Comparison of ENCODE assay signal across 17 cellular contexts in genomic region chr2:156473445-156473844, GRCh38. TPM values are rescaled to one million over a fixed set of nuclear protein-coding genes. Genes with fewer than 3 reads are reported as not detected.
DNase-seq lines count a peak whose midpoint lies in the region; ATAC-seq, FAIRE-seq and TF ChIP-seq lines count a peak whose summit lies in the region.
"Had no signal": no experiment of that assay in that cellular context is flagged by ENCODE, and none has a peak within 500 bp of the region (broad histone marks: within the 10 kb centered on the region; RNA-seq: fewer than 3 reads in every experiment).

No MANE protein-coding gene starts in this region.

- H4K91ac ChIP-seq in IMR-90 (ENCODE audit: insufficient read depth, low read depth, low read length) = no peak overlapping the region

- no peak overlapping the region for H3K4me3 ChIP-seq in IMR-90 (ENCODE audit: insufficient read depth, low read depth, low read length)
- no peak overlapping the region for H3K4me3 ChIP-seq in smooth muscle cell

- H3K27ac Mint-ChIP-seq in stimulated activated effector memory CD8-positive, alpha-beta T cell treated with anti-CD3 and anti-CD28 coated beads, Interleukin-12 subunit alpha, Interleukin-12 subunit beta, amount 100 ng/mL, for 72 hours = no peak overlapping the region

- H3F3A ChIP-seq in smooth muscle cell (ENCODE audit: low read depth) = no peaks in the 10 kb centered on the region

- H3K23ac ChIP-seq in IMR-90 (ENCODE audit: low read depth, low read length) = no peak overlapping the region

- no peaks in the 10 kb centered on the region; the same call in 1 of the 2 replicates for H3K36me3 ChIP-seq in IMR-90 (ENCODE audit: control insufficient read depth, insufficient read depth, low read length)
- H3K36me3 ChIP-seq in smooth muscle cell (ENCODE audit: low read depth) = no peaks in the 10 kb centered on the region

- no CpG with 5 or more reads among the region's 1 CpG for WGBS in IMR-90 (ENCODE audit: extremely low coverage in 2 of 2, insufficient read length in 1 of 2), 2 experiments
- WGBS in smooth muscle cell (ENCODE audit: low lambda C conversion rate) = 71% methylated on average over 1 of the region's 1 CpG

- H2AK5ac ChIP-seq in IMR-90 (ENCODE audit: low read depth, low read length) = no peak overlapping the region

- no peak overlapping the region for H3K56ac ChIP-seq in IMR-90 (ENCODE audit: extremely low read depth, insufficient read depth, low read length)

- H3K14ac ChIP-seq in IMR-90 (replicated peaks; ENCODE audit: low read depth, low read length) = peak overlapping the region; percentile 31; the same call in 1 of the 2 replicates

- H3K4me1 ChIP-seq in IMR-90 (ENCODE audit: control insufficient read depth, insufficient read depth, low read length) (peaks cover 2% of the 10 kb centered on the region; the same call in 1 of the 2 replicates), smooth muscle cell (ENCODE audit: low read depth) (peaks cover 8% of the 10 kb centered on the region)

- no peaks in the 10 kb centered on the region for H3K9me3 Mint-ChIP-seq in stimulated activated effector memory CD8-positive, alpha-beta T cell treated with anti-CD3 and anti-CD28 coated beads, Interleukin-12 subunit alpha, Interleukin-12 subunit beta, amount 100 ng/mL, for 72 hours

- H2BK5ac ChIP-seq in IMR-90 (ENCODE audit: low read depth, low read length, poor library complexity, severe bottlenecking) = no peak overlapping the region

- H3K4me3 Mint-ChIP-seq in stimulated activated effector memory CD8-positive, alpha-beta T cell treated with anti-CD3 and anti-CD28 coated beads, Interleukin-12 subunit alpha, Interleukin-12 subunit beta, amount 100 ng/mL, for 72 hours = no peak overlapping the region
- H3K4me3 Mint-ChIP-seq: CD4-positive, CD25-positive, alpha-beta regulatory T cell had no signal

- no peak overlapping the region for H4K8ac ChIP-seq in IMR-90 (ENCODE audit: low read depth in 2 of 2, low read length in 2 of 2)

- DNase-seq in GM19239 (ENCODE audit: insufficient read length, low spot score) (no peak), IMR-90 (no peak), erythroblast (lab: John Stamatoyannopoulos, UW) (peak; percentile 40 to 87), smooth muscle cell (lab: John Stamatoyannopoulos, UW; ENCODE audit: unreplicated experiment) (no peak)
- no peak for DNase-seq in stimulated activated effector memory CD8-positive, alpha-beta T cell treated with anti-CD3 and anti-CD28 coated beads, Interleukin-12 subunit alpha, Interleukin-12 subunit beta, amount 100 ng/mL, for 72 hours (ENCODE audit: low spot score in 2 of 2)
- DNase-seq: Caco-2, EL, H7, KBM-7, NCI-H1417 treated with DMSO at 0.1 percent for 48 hours, NCI-H1930, NCI-H774, PC-3 had no signal

- POLR2A ChIA-PET in IMR-90 (lab: Charles Lee; ENCODE audit: unreplicated experiment) = interaction anchor here (0.6 kb wide), 1 partner anchor 10 kb away, joined by 4 read pairs; no protein-coding TSS in a partner anchor

- dilution Hi-C loops in IMR-90 (cut with HindIII; ENCODE audit: low sequenced_read_pairs, unreplicated experiment) = no loop called here

- TF ChIP-seq CTCF in IMR-90 (conservative IDR thresholded peaks at IDR 0.05; ENCODE audit: low read depth, low read length) (no peak), smooth muscle cell (IDR thresholded peaks at IDR 0.05; ENCODE audit: borderline replicate concordance, insufficient read depth, poor library complexity, severe bottlenecking) (no peak)

- H2AFZ ChIP-seq in IMR-90 (replicated peaks; ENCODE audit: low read length, poor library complexity) (no peak overlapping the region), smooth muscle cell (ENCODE audit: low read depth) (no peak overlapping the region)

- H2BK15ac ChIP-seq in IMR-90 (ENCODE audit: low read depth, low read length) = no peak overlapping the region

- no peak overlapping the region for H4K5ac ChIP-seq in IMR-90 (ENCODE audit: low read depth, low read length)

- H3K9me3 ChIP-seq in IMR-90 (ENCODE audit: control insufficient read depth, insufficient read depth, low read length) (no peaks in the 10 kb centered on the region), smooth muscle cell (replicated peaks; ENCODE audit: low read depth) (no peaks in the 10 kb centered on the region)
- H3K9me3 ChIP-seq: Caco-2 had no signal

- BruUV-seq in IMR-90 (replicated peaks; lab: Mats Ljungman, UMichigan) = no TSS peak

- H3K4me2 ChIP-seq in IMR-90 (ENCODE audit: low read depth, low read length) = no peak overlapping the region
- H3K4me2 ChIP-seq in smooth muscle cell = no peak overlapping the region

- H3K79me1 ChIP-seq in IMR-90 (ENCODE audit: low read depth in 1 of 2, low read length in 2 of 2) = peaks cover 19 to 29% of the 10 kb centered on the region in 2 experiments; a peak in 3 of 4 replicates

- H2BK20ac ChIP-seq in IMR-90 (ENCODE audit: low read depth, low read length) = no peak overlapping the region

- ATAC-seq in IMR-90 (ENCODE audit: low read depth) (no peak), HG03196 (IDR thresholded peaks at IDR 0.05; ENCODE audit: unreplicated experiment) (no peak), HG02884 (IDR thresholded peaks at IDR 0.05; ENCODE audit: unreplicated experiment) (no peak)
- peak; percentile 76 for ATAC-seq in stimulated activated effector memory CD8-positive, alpha-beta T cell treated with anti-CD3 and anti-CD28 coated beads, Interleukin-12 subunit alpha, Interleukin-12 subunit beta, amount 100 ng/mL, for 72 hours
- ATAC-seq: PC-3 had no signal

- peak; percentile 37 for FAIRE-seq in GM19239 (lab: Jason Lieb, UNC)

- H4K20me1 ChIP-seq in IMR-90 (ENCODE audit: insufficient read depth, low read length) (no peaks in the 10 kb centered on the region), smooth muscle cell (ENCODE audit: low read depth) (no peaks in the 10 kb centered on the region)

- TF ChIP-seq RAD21 in IMR-90 (IDR thresholded peaks at IDR 0.05; ENCODE audit: low read length) = no peak

- TF ChIP-seq POLR2A in IMR-90 (IDR thresholded peaks at IDR 0.05; ENCODE audit: low read depth, low read length) (no peak), erythroblast (IDR thresholded peaks at IDR 0.05; ENCODE audit: low read length) (no peak)

- H3K9ac ChIP-seq in IMR-90 (ENCODE audit: low read depth, low read length) (no peak overlapping the region), smooth muscle cell (ENCODE audit: low read depth) (no peak overlapping the region)

- no peak overlapping the region for H2AK9ac ChIP-seq in IMR-90 (replicated peaks; ENCODE audit: low read depth, low read length, poor library complexity)

- H3K18ac ChIP-seq in IMR-90 (ENCODE audit: low read depth, low read length) = no peak overlapping the region

- peaks cover 18% of the 10 kb centered on the region for H3K79me2 ChIP-seq in smooth muscle cell (ENCODE audit: low read depth)

- intact Hi-C loops in IMR-90 (cut with micrococcal nuclease) = no loop called here

- H3K4ac ChIP-seq in IMR-90 (ENCODE audit: low read depth, low read length) = no peak overlapping the region

- in situ Hi-C loops in IMR-90 (cut with MboI; ENCODE audit: low sequenced_read_pairs) = no loop called here

- H3K4me1 Mint-ChIP-seq in stimulated activated effector memory CD8-positive, alpha-beta T cell treated with anti-CD3 and anti-CD28 coated beads, Interleukin-12 subunit alpha, Interleukin-12 subunit beta, amount 100 ng/mL, for 72 hours = peaks cover 58% of the 10 kb centered on the region

- peaks cover 9% of the 10 kb centered on the region for H3K36me3 Mint-ChIP-seq in stimulated activated effector memory CD8-positive, alpha-beta T cell treated with anti-CD3 and anti-CD28 coated beads, Interleukin-12 subunit alpha, Interleukin-12 subunit beta, amount 100 ng/mL, for 72 hours

- no peak overlapping the region for H3K27ac ChIP-seq in IMR-90 (ENCODE audit: insufficient read depth, low read length)
- no peak overlapping the region for H3K27ac ChIP-seq in smooth muscle cell (ENCODE audit: low read depth)
- H3K27ac ChIP-seq: RWPE1 had no signal

- no peak overlapping the region for H2BK120ac ChIP-seq in IMR-90 (ENCODE audit: low read depth, low read length)

- H3K27me3 ChIP-seq in IMR-90 (ENCODE audit: control insufficient read depth, insufficient read depth, low read length) (no peaks in the 10 kb centered on the region), smooth muscle cell (ENCODE audit: low read depth) (no peaks in the 10 kb centered on the region)

- H3K9me1 ChIP-seq in IMR-90 (ENCODE audit: insufficient read depth, low read length) = no peaks in the 10 kb centered on the region

- CTCF ChIA-PET in IMR-90 (lab: Yijun Ruan, JAX) = interaction anchor here (0.6 kb wide), 1 partner anchor 8 kb away, joined by 3 read pairs; no protein-coding TSS in a partner anchor

TF ChIP-seq in IMR-90, 13 proteins besides CTCF, POLR2A, EP300 and RAD21:
- TF ChIP-seq BHLHE40 (IDR thresholded peaks at IDR 0.05; ENCODE audit: low read depth, low read length) = no peak
- TF ChIP-seq CHD1 (IDR thresholded peaks at IDR 0.05; ENCODE audit: low read depth, low read length) = no peak
- no peak for TF ChIP-seq SMC3 (IDR thresholded peaks at IDR 0.05; ENCODE audit: low read depth, low read length)
- TF ChIP-seq FOS (IDR thresholded peaks at IDR 0.05; ENCODE audit: low read depth, low read length) = no peak
- no peak for TF ChIP-seq RCOR1 (IDR thresholded peaks at IDR 0.05; ENCODE audit: insufficient replicate concordance, low read length)

RNA-seq across cellular contexts. Expression of gene GPD2, which starts 37.3 kb away (rescaled TPM):
- 100 and 153 TPM in 2 replicates for total RNA-seq in IMR-90 (2012; rRNA removed)
- polyA plus RNA-seq in IMR-90 (2012; rRNA removed) = 12.0 and 20.4 TPM in 2 replicates
- polyA plus RNA-seq in IMR-90 (2012; cell fraction: cytosol; rRNA removed) = 2.3 and 4.5 TPM in 2 replicates
- 1.8 and 9.7 TPM in 2 replicates for polyA plus RNA-seq in IMR-90 (2012; cell fraction: nucleus; rRNA removed; ENCODE audit: low replicate concordance)
- 25.8 and 26.2 TPM in 2 replicates for total RNA-seq in smooth muscle cell
- polyA plus RNA-seq in smooth muscle cell = 3.4 and 5.6 TPM in 2 replicates

Comparison
In these comparisons a context has a peak if more than half of its experiments do, and no peak if none do; other contexts are left out.
1. DNase-seq: peak in erythroblast (2 of 2); none in GM19239 (single experiment), IMR-90 (single experiment), stimulated activated effector memory CD8-positive, alpha-beta T cell treated with anti-CD3 and anti-CD28 coated beads, Interleukin-12 subunit alpha, Interleukin-12 subunit beta, amount 100 ng/mL, for 72 hours (0 of 2) and smooth muscle cell (single experiment).